Comparison of ENCODE assay signal across 1 cellular context in genomic region chr20:31723282-31724078, GRCh38.
A peak's percentile ranks its signal among the peaks of the same experiment; 100 is the strongest.
TF ChIP-seq lines count a peak whose summit lies in the region.

No MANE protein-coding gene starts in this region.

TF ChIP-seq in HepG2, 621 proteins besides CTCF, POLR2A, EP300 and RAD21 (continued from another document and continues in another):
- TF ChIP-seq RERE (CRISPR knock-in tag; IDR thresholded peaks at IDR 0.05; ENCODE audit: low read depth) (peak; percentile 7; the same call in 1 of the 2 replicates), ASH2L (IDR thresholded peaks at IDR 0.05; ENCODE audit: insufficient read length, low read depth, low read length) (peak; percentile 100), ZNF530 (CRISPR knock-in tag; IDR thresholded peaks at IDR 0.05; ENCODE audit: low read depth) (peak; percentile 79; the same call in 1 of the 2 replicates), CENPX (CRISPR knock-in tag; IDR thresholded peaks at IDR 0.05) (no peak), ZNF512B (CRISPR knock-in tag; IDR thresholded peaks at IDR 0.05; ENCODE audit: borderline replicate concordance) (no peak), RFX1 (IDR thresholded peaks at IDR 0.05) (peak; percentile 97), TAF1 (CRISPR knock-in tag; IDR thresholded peaks at IDR 0.05) (peak; percentile 79), ZC3H4 (CRISPR knock-in tag; IDR thresholded peaks at IDR 0.05; ENCODE audit: borderline replicate concordance) (no peak; the same call in 1 of the 2 replicates), SATB2 (CRISPR knock-in tag; IDR thresholded peaks at IDR 0.05) (peak; percentile 75; the same call in 1 of the 2 replicates), ISL2 (CRISPR knock-in tag; IDR thresholded peaks at IDR 0.05) (peak; percentile 58; the same call in 1 of the 2 replicates), ZNF24 (IDR thresholded peaks at IDR 0.05) (peak; percentile 80), NR2F1 (CRISPR knock-in tag; IDR thresholded peaks at IDR 0.05) (peak in 1 of 2 experiments; percentile 70; a peak in 3 of 4 replicates), SKI (IDR thresholded peaks at IDR 0.05; ENCODE audit: partially characterized antibody) (peak; percentile 74), SETDB1 (CRISPR knock-in tag; IDR thresholded peaks at IDR 0.05; ENCODE audit: borderline replicate concordance) (no peak), ZNF160 (CRISPR knock-in tag; IDR thresholded peaks at IDR 0.05) (peak; percentile 59; the same call in 1 of the 2 replicates), IKZF5 (CRISPR knock-in tag; IDR thresholded peaks at IDR 0.05) (peak; percentile 75), E2F5 (CRISPR knock-in tag; conservative IDR thresholded peaks at IDR 0.05) (peak; percentile 15; the same call in 1 of the 2 replicates), CEBPB (IDR thresholded peaks at IDR 0.05; ENCODE audit: borderline replicate concordance, low read depth, low read length) (no peak), CSRNP1 (CRISPR knock-in tag; IDR thresholded peaks at IDR 0.05) (peak; percentile 95), MTF2 (CRISPR knock-in tag; IDR thresholded peaks at IDR 0.05; ENCODE audit: borderline replicate concordance) (peak; percentile 88; the same call in 1 of the 2 replicates), TOPORS (CRISPR knock-in tag; IDR thresholded peaks at IDR 0.05) (peak; percentile 98), SRF (IDR thresholded peaks at IDR 0.05; ENCODE audit: low read depth, low read length) (no peak; the same call in 1 of the 2 replicates), GZF1 (CRISPR knock-in tag; IDR thresholded peaks at IDR 0.05) (no peak), GABPA (IDR thresholded peaks at IDR 0.05; ENCODE audit: low read depth, low read length) (peak; percentile 66), GABPA (CRISPR knock-in tag; IDR thresholded peaks at IDR 0.05; ENCODE audit: low read depth) (peak; percentile 93), PLSCR1 (CRISPR knock-in tag; IDR thresholded peaks at IDR 0.05; ENCODE audit: borderline replicate concordance) (no peak; the same call in 1 of the 2 replicates), LBX2 (CRISPR knock-in tag; IDR thresholded peaks at IDR 0.05; ENCODE audit: borderline replicate concordance) (peak; percentile 55; the same call in 1 of the 2 replicates), SCMH1 (CRISPR knock-in tag; IDR thresholded peaks at IDR 0.05; ENCODE audit: borderline replicate concordance) (no peak), ZSCAN31 (CRISPR knock-in tag; IDR thresholded peaks at IDR 0.05; ENCODE audit: low read depth) (peak; percentile 76), ZNF264 (CRISPR knock-in tag; IDR thresholded peaks at IDR 0.05) (peak; percentile 66; the same call in 1 of the 2 replicates), ZNF296 (CRISPR knock-in tag; conservative IDR thresholded peaks at IDR 0.05) (no peak), ZNF839 (CRISPR knock-in tag; IDR thresholded peaks at IDR 0.05; ENCODE audit: borderline replicate concordance) (peak; percentile 91; the same call in 1 of the 2 replicates), ZNF263 (CRISPR knock-in tag; IDR thresholded peaks at IDR 0.05) (no peak; the same call in 1 of the 2 replicates), MIXL1 (CRISPR knock-in tag; IDR thresholded peaks at IDR 0.05) (no peak; the same call in 1 of the 2 replicates), MAFK (conservative IDR thresholded peaks at IDR 0.05 in 1 of 2, IDR thresholded peaks at IDR 0.05 in 1 of 2; ENCODE audit: low read length in 2 of 2) (peak; percentile 42 to 47; a peak in 3 of 4 replicates), CC2D1A (CRISPR knock-in tag; IDR thresholded peaks at IDR 0.05) (no peak; the same call in 1 of the 2 replicates), SP2 (CRISPR knock-in tag; IDR thresholded peaks at IDR 0.05) (peak; percentile 99), TRIM22 (IDR thresholded peaks at IDR 0.05) (no peak), ISX (CRISPR knock-in tag; conservative IDR thresholded peaks at IDR 0.05) (peak; percentile 86; the same call in 1 of the 2 replicates), STAT5B (CRISPR knock-in tag; IDR thresholded peaks at IDR 0.05) (peak; percentile 29; the same call in 1 of the 2 replicates), MED8 (CRISPR knock-in tag; IDR thresholded peaks at IDR 0.05; ENCODE audit: insufficient replicate concordance) (no peak), PCBP2 (optimal IDR thresholded peaks at IDR 0.05; ENCODE audit: low read depth, low read length, poor library complexity, severe bottlenecking) (no peak), ZNF234 (CRISPR knock-in tag; conservative IDR thresholded peaks at IDR 0.05) (no peak; the same call in 1 of the 2 replicates), ZNF772 (CRISPR knock-in tag; IDR thresholded peaks at IDR 0.05) (peak; percentile 93), ZNF337 (CRISPR knock-in tag; IDR thresholded peaks at IDR 0.05; ENCODE audit: borderline replicate concordance, low read depth) (no peak; the same call in 1 of the 2 replicates), ZNF691 (CRISPR knock-in tag; IDR thresholded peaks at IDR 0.05; ENCODE audit: borderline replicate concordance, low read depth) (peak; percentile 72), CREB1 (IDR thresholded peaks at IDR 0.05) (peak; percentile 86), CREB1 (CRISPR knock-in tag; IDR thresholded peaks at IDR 0.05) (peak; percentile 85), AGO2 (optimal IDR thresholded peaks at IDR 0.05; ENCODE audit: low read depth, low read length) (peak; percentile 98), ZSCAN21 (CRISPR knock-in tag; IDR thresholded peaks at IDR 0.05; ENCODE audit: borderline replicate concordance) (peak; percentile 56), ZNF446 (CRISPR knock-in tag; IDR thresholded peaks at IDR 0.05) (peak; percentile 94), TIGD3 (CRISPR knock-in tag; IDR thresholded peaks at IDR 0.05; ENCODE audit: borderline replicate concordance) (0 out of 2 replicates have a peak, but pooled peaks have one; percentile 71)
